8 cellular contexts compared by ENCODE assay signal in genomic region chr6:18388942-18389341, GRCh38. TPM values are rescaled to one million over a fixed set of nuclear protein-coding genes. Genes with fewer than 3 reads are reported as not detected.
DNase-seq lines count a peak whose midpoint lies in the region; ATAC-seq and TF ChIP-seq lines count a peak whose summit lies in the region.

No MANE protein-coding gene starts in this region.

- CTCF ChIA-PET in AG04450 (lab: Charles Lee), result interaction anchor here (1.1 kb wide), 1 partner anchor 65 kb away, joined by 3 read pairs; no protein-coding TSS in a partner anchor

- DNase-seq in AG04450 (ENCODE audit: low read depth, low spot score) (peak; percentile 49), LHCN-M2 (ENCODE audit: low read depth) (peak; percentile 68), dermis blood vessel endothelial cell (peak; percentile 52), myocyte (ENCODE audit: low read depth) (peak; percentile 26), mucosa of descending colon (no peak), A172 (ENCODE audit: low spot score) (no peak)
- no peak for DNase-seq in activated CD8-positive, alpha-beta memory T cell treated with anti-CD3 and anti-CD28 coated beads, Interleukin-2, amount 50 U/mL, for 48 hours

- no peak overlapping the region for H3K27ac ChIP-seq in AG04450 (ENCODE audit: low read depth, low read length)

- no peaks in the 10 kb centered on the region for H3K36me3 ChIP-seq in mucosa of descending colon (ENCODE audit: low read depth)

- intact Hi-C loops in mucosa of descending colon (cut with DNase I, micrococcal nuclease), result no loop called here

- TF ChIP-seq CTCF in AG04450 (IDR thresholded peaks at IDR 0.05; ENCODE audit: low read depth, low read length) (no peak), mucosa of descending colon (IDR thresholded peaks at IDR 0.05) (no peak)

- ATAC-seq in mucosa of descending colon (no peak), GM21390 (IDR thresholded peaks at IDR 0.05; ENCODE audit: unreplicated experiment) (no peak)

- H3K4me3 ChIP-seq in AG04450 (ENCODE audit: low read depth, low read length), result no peak overlapping the region
- no peak overlapping the region for H3K4me3 ChIP-seq in mucosa of descending colon

- POLR2A ChIA-PET in AG04450 (lab: Yijun Ruan, JAX), result no interaction called here

- H3K27me3 ChIP-seq in AG04450 (ENCODE audit: control insufficient read depth, insufficient read depth, low read length), result no peaks in the 10 kb centered on the region

- peaks cover 8% of the 10 kb centered on the region for H3K4me1 ChIP-seq in mucosa of descending colon (ENCODE audit: low read depth)

- H3K9me3 ChIP-seq in AG04450 (ENCODE audit: control insufficient read depth, insufficient read depth, low read length) (no peaks in the 10 kb centered on the region; the same call in 1 of the 2 replicates), mucosa of descending colon (no peaks in the 10 kb centered on the region)

RNA-seq across cellular contexts. Expression of gene RNF144B, which starts 1.8 kb away (rescaled TPM):
- 0.25 and 0.35 TPM in 2 replicates for polyA plus RNA-seq in AG04450 (2011; rRNA removed)
- 0.51 and 0.74 TPM in 2 replicates for polyA minus RNA-seq in AG04450 (2011; rRNA and poly(A)+ RNA removed)
- total RNA-seq in LHCN-M2 (2014; rRNA removed) (0.13 and 0.80 TPM in 2 replicates), dermis blood vessel endothelial cell (77.1 and 89.2 TPM in 2 replicates), myocyte (3.2 and 6.7 TPM in 2 replicates), mucosa of descending colon (1 to 10 TPM; 5.9 to 8.7 (median 8.0) TPM)
- polyA plus RNA-seq in LHCN-M2 (2012), result 4.4 TPM
- 4.8 TPM for polyA plus RNA-seq in myocyte (2012)
- total RNA-seq in A172 (2014; rRNA removed; shearing (Covaris generic)), result 0.60 and 1.3 TPM in 2 replicates

Comparison
In these comparisons a context has a peak if more than half of its experiments do, and no peak if none do; other contexts are left out.
1. DNase-seq: peak in AG04450 (single experiment), LHCN-M2 (single experiment), dermis blood vessel endothelial cell (single experiment) and myocyte (single experiment); none in activated CD8-positive, alpha-beta memory T cell treated with anti-CD3 and anti-CD28 coated beads, Interleukin-2, amount 50 U/mL, for 48 hours (single experiment), mucosa of descending colon (0 of 3) and A172 (single experiment).